In the genomic region with DNA sequence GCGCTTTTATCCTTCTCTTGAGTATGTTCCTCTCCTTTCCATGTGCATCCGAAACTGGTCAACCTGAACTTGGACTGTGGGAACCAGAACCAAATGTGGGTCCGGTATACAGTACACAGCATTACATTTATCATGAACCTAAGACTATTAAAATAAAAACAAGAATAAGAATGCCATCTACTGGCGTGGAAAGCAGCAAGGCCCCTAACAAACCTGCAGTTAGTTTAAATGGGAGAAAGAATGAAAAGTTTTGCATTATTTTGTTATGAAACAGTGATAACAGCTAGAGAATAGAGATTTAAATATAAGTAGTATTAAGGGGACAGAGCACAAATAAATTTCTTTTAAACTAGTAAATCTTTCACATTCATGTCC, we compare ENCODE assay signal across 14 cellular contexts.
DNase-seq lines count a peak whose midpoint lies in the region; ATAC-seq and TF ChIP-seq lines count a peak whose summit lies in the region.
"Had no signal": no experiment of that assay in that cellular context is flagged by ENCODE, and none has a peak within 500 bp of the region (broad histone marks: within the 10 kb centered on the region; RNA-seq: fewer than 3 reads in every experiment).

No MANE protein-coding gene starts in this region.

- H3K4me3 Mint-ChIP-seq in effector memory CD8-positive, alpha-beta T cell = no peak overlapping the region
- H3K4me3 Mint-ChIP-seq: activated naive CD8-positive, alpha-beta T cell; CD4-positive, alpha-beta memory T cell; stimulated activated naive CD8-positive, alpha-beta T cell treated with anti-CD3 and anti-CD28 coated beads, Interleukin-15, Interleukin-2, amounts not matched to agents 100 ng/mL and 50 ng/mL, for 24 hours had no signal

- no peaks in the 10 kb centered on the region for H3K36me3 ChIP-seq in A673 (ENCODE audit: insufficient read depth, low read length, poor library complexity, severe bottlenecking)
- H3K36me3 ChIP-seq in smooth muscle cell (ENCODE audit: low read depth) = no peaks in the 10 kb centered on the region
- H3K36me3 ChIP-seq in brain microvascular endothelial cell (replicated peaks) = no peaks in the 10 kb centered on the region

- H3K4me1 Mint-ChIP-seq in effector memory CD8-positive, alpha-beta T cell (ENCODE audit: low read depth in 2 of 2) = no peaks in the 10 kb centered on the region
- H3K4me1 Mint-ChIP-seq: CD4-positive, alpha-beta memory T cell had no signal

- H3K27me3 ChIP-seq in A673 (replicated peaks; ENCODE audit: insufficient read depth, low read depth, low read length, poor library complexity) (no peaks in the 10 kb centered on the region), smooth muscle cell (ENCODE audit: low read depth) (no peaks in the 10 kb centered on the region), brain microvascular endothelial cell (replicated peaks) (no peaks in the 10 kb centered on the region)

- no peaks in the 10 kb centered on the region for H3K79me2 ChIP-seq in smooth muscle cell (ENCODE audit: low read depth)

- no peaks in the 10 kb centered on the region for H3K9me3 ChIP-seq in A673 (ENCODE audit: low read depth, low read length, poor library complexity, severe bottlenecking)
- H3K9me3 ChIP-seq in smooth muscle cell (replicated peaks; ENCODE audit: low read depth) = no peaks in the 10 kb centered on the region

- H3K4me3 ChIP-seq in A673 (ENCODE audit: low read depth, low read length, poor library complexity, severe bottlenecking) (no peak overlapping the region), smooth muscle cell (no peak overlapping the region), brain microvascular endothelial cell (ENCODE audit: low read depth, low read length) (no peak overlapping the region)
- H3K4me3 ChIP-seq: lung, skin epidermis had no signal

- H3K4me1 ChIP-seq in A673 (ENCODE audit: insufficient read depth, low read length, poor library complexity, severe bottlenecking) (no peaks in the 10 kb centered on the region), smooth muscle cell (ENCODE audit: low read depth) (no peaks in the 10 kb centered on the region)

- H3K4me2 ChIP-seq in smooth muscle cell = no peak overlapping the region

- in situ Hi-C loops in brain microvascular endothelial cell (cut with HindIII; ENCODE audit: low pct_ligation_motif_present, low sequenced_read_pairs) = no loop called here

- no peak overlapping the region for H3K9ac ChIP-seq in smooth muscle cell (ENCODE audit: low read depth)

- H3K9me3 Mint-ChIP-seq in effector memory CD8-positive, alpha-beta T cell = no peaks in the 10 kb centered on the region
- H3K9me3 Mint-ChIP-seq: CD4-positive, alpha-beta memory T cell; stimulated activated naive CD8-positive, alpha-beta T cell treated with anti-CD3 and anti-CD28 coated beads, Interleukin-15, Interleukin-2, amounts not matched to agents 100 ng/mL and 50 ng/mL, for 24 hours had no signal

- POLR2A ChIA-PET in A673 (lab: Charles Lee; ENCODE audit: low non-redundant PET) = no interaction called here

- no peaks in the 10 kb centered on the region for H3F3A ChIP-seq in smooth muscle cell (ENCODE audit: low read depth)

- peak; percentile 3 for DNase-seq in A673 (ENCODE audit: low spot score)
- peak; percentile 37 for DNase-seq in NCI-H748 treated with DMSO at 0.1 percent for 48 hours (lab: John Stamatoyannopoulos, UW)
- no peak for DNase-seq in NCI-H774 (lab: John Stamatoyannopoulos, UW)
- no peak for DNase-seq in smooth muscle cell (lab: John Stamatoyannopoulos, UW; ENCODE audit: unreplicated experiment)
- no peak for DNase-seq in effector memory CD8-positive, alpha-beta T cell
- no peak for DNase-seq in brain microvascular endothelial cell
- DNase-seq: CD4-positive, alpha-beta memory T cell; KG1 had no signal

- H3K27ac ChIP-seq in A673 (ENCODE audit: low read depth, low read length, poor library complexity, severe bottlenecking) (no peak overlapping the region), smooth muscle cell (ENCODE audit: low read depth) (no peak overlapping the region), brain microvascular endothelial cell (no peak overlapping the region)
- H3K27ac ChIP-seq: skin epidermis had no signal

- CTCF ChIA-PET in A673 (lab: Charles Lee) = no interaction called here

- 94% methylated on average over 4 of the region's 4 CpGs for WGBS in smooth muscle cell (ENCODE audit: low lambda C conversion rate)

- no peak overlapping the region for H2AFZ ChIP-seq in smooth muscle cell (ENCODE audit: low read depth)

- no peaks in the 10 kb centered on the region for H3K36me3 Mint-ChIP-seq in effector memory CD8-positive, alpha-beta T cell (ENCODE audit: insufficient read depth)
- H3K36me3 Mint-ChIP-seq: activated naive CD8-positive, alpha-beta T cell; CD4-positive, alpha-beta memory T cell had no signal

- ATAC-seq in GM18858 (IDR thresholded peaks at IDR 0.05; ENCODE audit: unreplicated experiment) (peak; percentile 32), HG02884 (IDR thresholded peaks at IDR 0.05; ENCODE audit: unreplicated experiment) (peak; percentile 31)
- no peak for ATAC-seq in effector memory CD8-positive, alpha-beta T cell (replicated peaks)

- H4K20me1 ChIP-seq in smooth muscle cell (ENCODE audit: low read depth) = no peaks in the 10 kb centered on the region

- no TSS peak for BruUV-seq in A673 (replicated peaks; lab: Mats Ljungman, UMichigan)

- intact Hi-C loops in A673 (cut with micrococcal nuclease; ENCODE audit: unreplicated experiment) = loop anchor here (5.0 kb wide), 1 partner anchor 1109 kb away; no protein-coding TSS in a partner anchor

- H3K27ac Mint-ChIP-seq in effector memory CD8-positive, alpha-beta T cell = no peak overlapping the region
- H3K27ac Mint-ChIP-seq: activated naive CD8-positive, alpha-beta T cell; CD4-positive, alpha-beta memory T cell; stimulated activated naive CD8-positive, alpha-beta T cell treated with anti-CD3 and anti-CD28 coated beads, Interleukin-15, Interleukin-2, amounts not matched to agents 100 ng/mL and 50 ng/mL, for 24 hours had no signal

- TF ChIP-seq CTCF in A673 (conservative IDR thresholded peaks at IDR 0.05; ENCODE audit: low read depth, low read length) (peak; percentile 40), smooth muscle cell (IDR thresholded peaks at IDR 0.05; ENCODE audit: borderline replicate concordance, insufficient read depth, poor library complexity, severe bottlenecking) (no peak), brain microvascular endothelial cell (IDR thresholded peaks at IDR 0.05; ENCODE audit: low read depth, low read length, missing control alignments) (no peak)

- peaks cover 0 to 10% of the 10 kb centered on the region in 2 donors for H3K27me3 Mint-ChIP-seq in effector memory CD8-positive, alpha-beta T cell

Comparison
In these comparisons a context has a peak if more than half of its experiments do, and no peak if none do; other contexts are left out.
1. DNase-seq: peak in A673 (single experiment) and NCI-H748 treated with DMSO at 0.1 percent for 48 hours (single experiment); none in NCI-H774 (single experiment), smooth muscle cell (single experiment), effector memory CD8-positive, alpha-beta T cell (0 of 3) and brain microvascular endothelial cell (single experiment).